Comparison of ENCODE assay signal across 2 cellular contexts in genomic region chr12:47771304-47771703, GRCh38.
TF ChIP-seq lines count a peak whose summit lies in the region.

No MANE protein-coding gene starts in this region.

TF ChIP-seq in A549, 52 proteins besides CTCF, POLR2A, EP300 and RAD21:
- TF ChIP-seq NR3C1 (IDR thresholded peaks at IDR 0.05) (no peak), MAFK (IDR thresholded peaks at IDR 0.05; ENCODE audit: partially characterized antibody) (peak; percentile 72), FOSB (CRISPR knock-in tag; IDR thresholded peaks at IDR 0.05) (no peak), HDAC2 (IDR thresholded peaks at IDR 0.05) (no peak), NPAS2 (CRISPR knock-in tag; IDR thresholded peaks at IDR 0.05; ENCODE audit: borderline replicate concordance) (no peak)

TF ChIP-seq in K562, 482 proteins besides CTCF, POLR2A, EP300 and RAD21:
- TF ChIP-seq PHB2 (IDR thresholded peaks at IDR 0.05; ENCODE audit: low read depth) (no peak), JUNB (CRISPR knock-in tag; conservative IDR thresholded peaks at IDR 0.05) (no peak), MAFF (IDR thresholded peaks at IDR 0.05; ENCODE audit: low read length) (peak; percentile 28; the same call in 1 of the 2 replicates), MAFG (tag; conservative IDR thresholded peaks at IDR 0.05) (0 out of 2 replicates have a peak, but pooled peaks have one; percentile 43), ZNF316 (IDR thresholded peaks at IDR 0.05) (peak; percentile 81), C11orf30 (IDR thresholded peaks at IDR 0.05; ENCODE audit: low read depth) (peak; percentile 72)
